In the genomic region with DNA sequence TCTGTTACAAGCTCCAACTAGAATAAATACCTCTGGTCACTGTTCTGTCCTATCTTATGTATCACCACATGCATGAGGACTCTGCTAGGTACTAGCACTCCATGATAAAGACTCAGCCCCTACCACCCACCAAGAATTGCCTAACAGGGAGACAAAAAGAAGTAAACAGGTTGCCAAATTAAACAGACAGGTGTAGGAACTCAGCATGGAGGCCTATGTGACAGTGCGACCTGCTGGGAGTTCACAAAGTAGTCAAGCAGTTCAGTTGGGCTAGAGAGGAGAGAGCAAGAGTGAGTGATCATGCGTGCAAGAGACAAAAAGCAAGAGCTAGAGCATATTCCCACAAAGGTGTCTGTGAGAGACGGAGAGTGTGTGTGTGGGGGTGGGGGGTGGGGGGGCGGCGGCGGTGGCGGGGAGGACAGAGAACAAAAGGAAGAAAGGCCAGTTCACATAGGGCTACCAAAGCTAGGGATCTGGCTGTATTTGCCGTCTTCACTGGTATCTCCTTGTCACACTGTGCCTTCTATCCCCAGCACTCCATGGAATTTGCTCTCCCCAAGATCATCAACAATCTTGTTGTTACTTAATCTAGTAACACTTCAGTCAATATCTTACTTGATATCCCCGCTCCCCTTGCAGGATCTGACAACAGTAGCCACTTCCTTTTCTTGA, we compare ENCODE assay signal across 18 cellular contexts.
DNase-seq lines count a peak whose midpoint lies in the region; ATAC-seq, FAIRE-seq and TF ChIP-seq lines count a peak whose summit lies in the region.
"Had no signal": no experiment of that assay in that cellular context is flagged by ENCODE, and none has a peak within 500 bp of the region (broad histone marks: within the 10 kb centered on the region; RNA-seq: fewer than 3 reads in every experiment).

No MANE protein-coding gene starts in this region.

- POLR2A ChIA-PET in K562 (lab: Yijun Ruan, JAX): interaction anchor here (0.6 to 1.8 kb wide), 2 partner anchors 40 to 169 kb away, joined by 3 read pairs; no protein-coding TSS in a partner anchor
- POLR2A ChIA-PET in naive thymus-derived CD4-positive, alpha-beta T cell (lab: Charles Lee): no interaction called here

- H3K4me1 ChIP-seq in GM23338 (ENCODE audit: insufficient read depth): peaks cover 16% of the 10 kb centered on the region
- H3K4me1 ChIP-seq in K562 (replicated peaks in 1 of 2; ENCODE audit: control insufficient read depth in 2 of 2, insufficient read depth in 2 of 2, low read length in 2 of 2): peaks cover 0 to 3% of the 10 kb centered on the region in 2 experiments; a peak in 1 of 5 replicates
- peaks cover 0 to 14% of the 10 kb centered on the region in 2 donors for H3K4me1 ChIP-seq in naive thymus-derived CD4-positive, alpha-beta T cell (ENCODE audit: control insufficient read depth in 2 of 2, insufficient read depth in 2 of 2, low read length in 2 of 2)

- peaks cover 2% of the 10 kb centered on the region for H3K27me3 Mint-ChIP-seq in GM23338 (ENCODE audit: insufficient read depth, low read depth, poor library complexity)
- H3K27me3 Mint-ChIP-seq in naive thymus-derived CD4-positive, alpha-beta T cell: no peaks in the 10 kb centered on the region
- H3K27me3 Mint-ChIP-seq: activated naive CD4-positive, alpha-beta T cell treated with anti-CD3 and anti-CD28 coated beads, Interleukin-2, amount 10 ng/mL, durations not matched to agents 7 days and 5 days; B cell; naive B cell had no signal

- H3K9ac ChIP-seq in K562 (ENCODE audit: insufficient read depth in 1 of 2, low read depth in 2 of 2, low read length in 2 of 2): no peak overlapping the region

- ATAC-seq in GM23338 (peak; percentile 95), K562 (peak; percentile 46; the same call in 2 of the 3 replicates), GM18867 (IDR thresholded peaks at IDR 0.05; ENCODE audit: unreplicated experiment) (no peak), GM18861 (IDR thresholded peaks at IDR 0.05; ENCODE audit: unreplicated experiment) (no peak)
- ATAC-seq in naive thymus-derived CD4-positive, alpha-beta T cell: no peak
- ATAC-seq: left lung had no signal

- H3K9me1 ChIP-seq in K562 (ENCODE audit: control insufficient read depth, insufficient read depth, low read length): no peaks in the 10 kb centered on the region

- H3K27ac ChIP-seq in GM23338 (ENCODE audit: low read depth) (no peak overlapping the region; the same call in 1 of the 2 replicates), K562 (ENCODE audit: extremely low read depth, low read depth, low read length) (no peak overlapping the region)
- H3K27ac ChIP-seq in naive thymus-derived CD4-positive, alpha-beta T cell (ENCODE audit: low read depth, low read length): no peak overlapping the region
- H3K27ac ChIP-seq: left lung, right atrium auricular region had no signal

- H3K27me3 ChIP-seq in GM23338 (ENCODE audit: insufficient read depth): no peaks in the 10 kb centered on the region
- H3K27me3 ChIP-seq in K562 (ENCODE audit: control insufficient read depth in 2 of 2, insufficient read depth in 2 of 2, low read length in 2 of 2): no peaks in the 10 kb centered on the region
- no peaks in the 10 kb centered on the region for H3K27me3 ChIP-seq in naive thymus-derived CD4-positive, alpha-beta T cell (ENCODE audit: control insufficient read depth in 2 of 2, insufficient read depth in 2 of 2, low read length in 2 of 2)
- H3K27me3 ChIP-seq: left lung, right atrium auricular region had no signal

- H4K20me1 ChIP-seq in GM23338 (replicated peaks; ENCODE audit: insufficient read depth) (0 out of 2 replicates have a peak, but pooled peaks cover 4% of the 10 kb centered on the region), K562 (replicated peaks; ENCODE audit: control insufficient read depth, insufficient read depth, low read length) (peaks cover 4% of the 10 kb centered on the region; the same call in 1 of the 2 replicates)

- H3K9me3 ChIP-seq in K562 (replicated peaks; ENCODE audit: control insufficient read depth, insufficient read depth, low read depth, low read length): no peaks in the 10 kb centered on the region
- H3K9me3 ChIP-seq in naive thymus-derived CD4-positive, alpha-beta T cell (ENCODE audit: control insufficient read depth in 2 of 3, low read length in 3 of 3): no peaks in the 10 kb centered on the region
- H3K9me3 ChIP-seq: left lung, right atrium auricular region had no signal

- H3K4me3 ChIP-seq in GM23338: 0 out of 2 replicates have a peak overlapping the region, but pooled peaks have one; percentile 6
- no peak overlapping the region for H3K4me3 ChIP-seq in K562
- H3K4me3 ChIP-seq in naive thymus-derived CD4-positive, alpha-beta T cell (ENCODE audit: low read length): no peak overlapping the region
- H3K4me3 ChIP-seq: left lung, right atrium auricular region had no signal

- no peak for TF ChIP-seq EP300 in K562 (IDR thresholded peaks at IDR 0.05; ENCODE audit: low read length)

- peaks cover 17% of the 10 kb centered on the region for H3K4me1 Mint-ChIP-seq in GM23338
- peaks cover 23 to 72% (median 68%) of the 10 kb centered on the region in 7 donors for H3K4me1 Mint-ChIP-seq in naive thymus-derived CD4-positive, alpha-beta T cell

- H3K36me3 ChIP-seq in GM23338 (ENCODE audit: insufficient read depth): no peaks in the 10 kb centered on the region
- no peaks in the 10 kb centered on the region for H3K36me3 ChIP-seq in K562 (ENCODE audit: control insufficient read depth, insufficient read depth, low read length)
- H3K36me3 ChIP-seq in naive thymus-derived CD4-positive, alpha-beta T cell (ENCODE audit: control insufficient read depth in 2 of 3, insufficient read depth in 3 of 3, low read length in 3 of 3): no peaks in the 10 kb centered on the region
- H3K36me3 ChIP-seq: left lung, right atrium auricular region had no signal

- H3K79me2 ChIP-seq in GM23338 (replicated peaks; ENCODE audit: insufficient read depth): peaks cover 74% of the 10 kb centered on the region
- peaks cover 34% of the 10 kb centered on the region for H3K79me2 ChIP-seq in K562 (ENCODE audit: control insufficient read depth, insufficient read depth, low read length)

- no peaks in the 10 kb centered on the region for H3K36me3 Mint-ChIP-seq in GM23338 (ENCODE audit: low read depth)
- peaks cover 0 to 3% (median 0%) of the 10 kb centered on the region in 5 donors for H3K36me3 Mint-ChIP-seq in naive thymus-derived CD4-positive, alpha-beta T cell
- H3K36me3 Mint-ChIP-seq: activated naive CD4-positive, alpha-beta T cell treated with anti-CD3 and anti-CD28 coated beads, Interleukin-2, amount 10 ng/mL, durations not matched to agents 7 days and 5 days; naive B cell had no signal

- BruUV-seq in K562 (replicated peaks; lab: Mats Ljungman, UMichigan): no TSS peak

- no peaks in the 10 kb centered on the region for H3K9me3 Mint-ChIP-seq in GM23338
- H3K9me3 Mint-ChIP-seq in naive thymus-derived CD4-positive, alpha-beta T cell: no peaks in the 10 kb centered on the region
- H3K9me3 Mint-ChIP-seq: activated naive CD4-positive, alpha-beta T cell treated with anti-CD3 and anti-CD28 coated beads, Interleukin-2, amount 10 ng/mL, durations not matched to agents 7 days and 5 days; naive B cell had no signal

- TF ChIP-seq POLR2A in K562 (conservative IDR thresholded peaks at IDR 0.05): no peak

- peak overlapping the region; percentile 22; the same call in 1 of the 3 replicates for H3K4me3 Mint-ChIP-seq in GM23338
- H3K4me3 Mint-ChIP-seq in naive thymus-derived CD4-positive, alpha-beta T cell: peak overlapping the region in 3 of 10 donors; percentile 8 to 40 (median 24)
- H3K4me3 Mint-ChIP-seq: activated naive CD4-positive, alpha-beta T cell treated with anti-CD3 and anti-CD28 coated beads, Interleukin-2, amount 10 ng/mL, durations not matched to agents 7 days and 5 days; B cell; naive B cell had no signal

- 43% methylated on average over 9 of the region's 9 CpGs for WGBS in K562 (ENCODE audit: insufficient coverage, low coverage, missing lambda C conversion rate)

- H3F3A ChIP-seq in GM23338 (replicated peaks; ENCODE audit: low read depth): no peaks in the 10 kb centered on the region

- peak overlapping the region; percentile 15 for H3K27ac Mint-ChIP-seq in GM23338
- peak overlapping the region in 7 of 9 donors; percentile 1 to 66 (median 21) for H3K27ac Mint-ChIP-seq in naive thymus-derived CD4-positive, alpha-beta T cell
- H3K27ac Mint-ChIP-seq: activated naive CD4-positive, alpha-beta T cell treated with anti-CD3 and anti-CD28 coated beads, Interleukin-2, amount 10 ng/mL, durations not matched to agents 7 days and 5 days; B cell had no signal

- TF ChIP-seq RAD21 in K562 (CRISPR knock-in tag; conservative IDR thresholded peaks at IDR 0.05 in 1 of 2, IDR thresholded peaks at IDR 0.05 in 1 of 2): no peak

- DNase-seq in GM23338 (ENCODE audit: low spot score) (peak; percentile 70), NCI-H146 (lab: John Stamatoyannopoulos, UW) (peak; percentile 92), K562 (ENCODE audit: extremely low read depth in 1 of 4, low spot score in 3 of 4) (no peak), retina (no peak), DMS153 treated with DMSO at 0.1 percent for 48 hours (lab: John Stamatoyannopoulos, UW; ENCODE audit: unreplicated experiment) (no peak)
- no peak for DNase-seq in naive thymus-derived CD4-positive, alpha-beta T cell
- DNase-seq: activated CD4-positive, CD25-positive, alpha-beta regulatory T cell treated with anti-CD3 and anti-CD28 coated beads, Interleukin-2, amount 50 U/mL, for 72 hours; activated CD8-positive, alpha-beta memory T cell treated with anti-CD3 and anti-CD28 coated beads, Interleukin-2, amount 50 U/mL, for 4 hours; activated naive CD4-positive, alpha-beta T cell treated with anti-CD3 and anti-CD28 coated beads, Interleukin-2, amount 10 ng/mL, durations not matched to agents 7 days and 5 days; DMS53; left lung; naive B cell; NCI-H2171; SHP77 treated with DMSO at 0.1 percent for 48 hours had no signal

- FAIRE-seq in K562 (lab: Jason Lieb, UNC): no peak

- no peaks in the 10 kb centered on the region for H3K9me2 ChIP-seq in GM23338 (ENCODE audit: insufficient read depth)

- in situ Hi-C loops in K562 (cut with MboI): no loop called here

- no peak overlapping the region for H2AFZ ChIP-seq in GM23338
- no peak overlapping the region for H2AFZ ChIP-seq in K562 (ENCODE audit: low read depth, low read length)

- H3K4me2 ChIP-seq in GM23338 (peak overlapping the region; percentile 12; the same call in 1 of the 2 replicates), K562 (ENCODE audit: insufficient read depth, low read length) (no peak overlapping the region)

- CTCF ChIA-PET in K562 (lab: Yijun Ruan, JAX; ENCODE audit: low intra/inter-chr PET ratio): no interaction called here
- CTCF ChIA-PET in naive thymus-derived CD4-positive, alpha-beta T cell (lab: Charles Lee): no interaction called here

- intact Hi-C loops in K562 (cut with micrococcal nuclease): no loop called here
- intact Hi-C loops in naive thymus-derived CD4-positive, alpha-beta T cell (cut with micrococcal nuclease): loop anchor here in 1 of 2 donors (5.0 kb wide), 1 partner anchor 36 kb away; no protein-coding TSS in a partner anchor

- TF ChIP-seq CTCF in GM23338 (conservative IDR thresholded peaks at IDR 0.05; ENCODE audit: low read depth in 2 of 2) (no peak), K562 (IDR thresholded peaks at IDR 0.05 in 2 of 3, conservative IDR thresholded peaks at IDR 0.05 in 1 of 3; ENCODE audit: insufficient read depth in 2 of 3, low read depth in 1 of 3, low read length in 3 of 3) (no peak)

TF ChIP-seq in GM23338, 12 proteins besides CTCF, POLR2A, EP300 and RAD21:
- no peak for TF ChIP-seq ZNF331 (CRISPR knock-in tag; IDR thresholded peaks at IDR 0.05; ENCODE audit: low read depth)

Comparison
In these comparisons a context has a peak if more than half of its experiments do, and no peak if none do; other contexts are left out.
1. ATAC-seq: peak in GM23338 (single experiment) and K562 (single experiment); none in naive thymus-derived CD4-positive, alpha-beta T cell (single experiment), GM18867 (single experiment) and GM18861 (single experiment).
2. DNase-seq: peak in GM23338 (single experiment) and NCI-H146 (single experiment); none in K562 (0 of 4), naive thymus-derived CD4-positive, alpha-beta T cell (0 of 9), retina (single experiment) and DMS153 treated with DMSO at 0.1 percent for 48 hours (single experiment).